In the genomic region with DNA sequence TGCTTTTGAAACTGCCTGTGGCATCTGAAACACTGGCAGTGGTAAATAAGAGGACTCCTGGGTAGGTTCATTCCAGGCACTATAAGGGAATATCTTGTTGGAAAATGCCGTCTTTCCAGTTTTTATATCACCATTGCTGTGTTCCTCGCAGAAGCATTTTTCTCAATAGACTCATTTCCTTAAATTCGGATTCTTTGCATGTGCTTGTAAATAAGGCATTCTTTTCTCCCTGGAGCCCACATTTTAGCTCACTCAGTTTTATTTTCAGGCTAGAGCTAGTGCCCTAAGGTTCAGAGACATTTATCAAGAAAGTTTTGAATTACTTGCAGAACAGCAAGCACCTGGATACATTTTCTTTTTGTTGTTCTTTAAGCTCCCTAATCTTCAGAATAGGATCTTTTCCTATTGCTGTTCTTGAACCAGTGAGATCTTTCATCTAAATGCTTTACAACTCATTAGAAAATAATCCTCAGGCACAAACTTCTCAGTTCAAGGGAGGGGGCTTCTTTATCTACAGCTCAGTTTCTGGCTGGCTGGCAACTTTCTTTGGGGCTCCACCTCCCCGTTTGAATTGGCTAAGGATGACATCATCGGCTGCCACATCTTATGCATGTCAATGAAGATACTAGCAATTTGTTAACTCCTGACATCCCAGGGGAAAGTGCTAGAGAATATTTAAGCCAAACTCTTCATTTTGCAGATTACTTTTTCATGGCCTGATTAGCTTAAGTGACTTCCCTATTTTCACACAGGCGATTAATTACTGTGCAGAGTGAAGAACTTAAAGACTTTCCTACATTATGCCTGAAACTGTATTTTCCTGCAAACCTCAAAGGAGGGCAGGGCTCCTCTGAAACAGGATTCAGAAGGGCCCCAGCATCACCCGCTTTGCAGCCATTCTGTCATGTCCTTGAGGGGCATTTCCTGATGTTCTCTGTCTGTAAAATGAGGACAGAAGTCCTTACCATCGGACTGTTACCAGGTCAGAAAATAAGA, we compare ENCODE assay signal across 10 cellular contexts.
A peak's percentile ranks its signal among the peaks of the same experiment; 100 is the strongest.
DNase-seq lines count a peak whose midpoint lies in the region; ATAC-seq and TF ChIP-seq lines count a peak whose summit lies in the region.
"Had no signal": no experiment of that assay in that cellular context is flagged by ENCODE, and none has a peak within 500 bp of the region (broad histone marks: within the 10 kb centered on the region; RNA-seq: fewer than 3 reads in every experiment).

No MANE protein-coding gene starts in this region.

- no peak overlapping the region for H3K4me3 ChIP-seq in DND-41 (ENCODE audit: low read depth in 1 of 2, low read length in 2 of 2)
- no peak overlapping the region for H3K4me3 ChIP-seq in neural cell (ENCODE audit: low read length)

- H3F3A ChIP-seq in neural cell (ENCODE audit: insufficient read depth, low read length, poor library complexity, severe bottlenecking): no peaks in the 10 kb centered on the region

- H3K27me3 ChIP-seq in DND-41 (ENCODE audit: insufficient read depth, low read length, poor library complexity): no peaks in the 10 kb centered on the region
- no peaks in the 10 kb centered on the region for H3K27me3 ChIP-seq in neural cell (ENCODE audit: insufficient read depth, low read depth, low read length)

- H3K9me2 ChIP-seq in neural cell (ENCODE audit: insufficient read depth, low read length): no peaks in the 10 kb centered on the region

- H3K27ac ChIP-seq in DND-41 (ENCODE audit: low read length) (no peak overlapping the region), neural cell (ENCODE audit: low read length) (peak overlapping the region; percentile 50)

- H3K4me2 ChIP-seq in DND-41 (ENCODE audit: insufficient read depth, low read length) (no peak overlapping the region), neural cell (ENCODE audit: low read length) (no peak overlapping the region)

- no peak for TF ChIP-seq CTCF in DND-41 (IDR thresholded peaks at IDR 0.05; ENCODE audit: borderline replicate concordance, extremely low read depth, low read length, poor library complexity, severe bottlenecking)
- TF ChIP-seq CTCF in neural cell (IDR thresholded peaks at IDR 0.05; ENCODE audit: poor library complexity, severe bottlenecking): no peak

- no peak overlapping the region for H3K9ac ChIP-seq in DND-41 (ENCODE audit: low read depth, low read length)
- H3K9ac ChIP-seq in neural cell (ENCODE audit: low read length): no peak overlapping the region

- ATAC-seq in DND-41 (ENCODE audit: insufficient read depth, low read depth) (peak; percentile 77), HG03354 (IDR thresholded peaks at IDR 0.05; ENCODE audit: poor library complexity, severe bottlenecking, unreplicated experiment) (no peak), HG03095 (IDR thresholded peaks at IDR 0.05; ENCODE audit: unreplicated experiment) (no peak)

- no peaks in the 10 kb centered on the region for H3K9me3 ChIP-seq in DND-41 (ENCODE audit: insufficient read depth, low read length, severe bottlenecking)
- H3K9me3 ChIP-seq in neural cell (ENCODE audit: low read length): no peaks in the 10 kb centered on the region

- H2AFZ ChIP-seq in DND-41 (ENCODE audit: low read depth, low read length) (no peak overlapping the region), neural cell (ENCODE audit: low read depth, low read length) (peak overlapping the region; percentile 22)

- TF ChIP-seq RAD21 in neural cell (conservative IDR thresholded peaks at IDR 0.05): no peak

- peak; percentile 26 for DNase-seq in DND-41
- DNase-seq in M059J (ENCODE audit: low read depth): peak; percentile 71
- peak; percentile 70 for DNase-seq in dedifferentiated amniotic fluid mesenchymal stem cell (ENCODE audit: extremely low spot score)
- DNase-seq in mucosa of gallbladder (ENCODE audit: low spot score): no peak
- no peak for DNase-seq in stimulated activated naive CD4-positive, alpha-beta T cell (lab: John Stamatoyannopoulos, UW)
- DNase-seq: activated gamma-delta T cell, natural killer cell had no signal

- H3K79me2 ChIP-seq in DND-41 (ENCODE audit: insufficient read depth, low read length): no peaks in the 10 kb centered on the region
- no peaks in the 10 kb centered on the region for H3K79me2 ChIP-seq in neural cell (replicated peaks; ENCODE audit: insufficient read depth, low read length)

- no peaks in the 10 kb centered on the region for H3K4me1 ChIP-seq in DND-41 (ENCODE audit: insufficient read depth, low read length)

- H3K36me3 ChIP-seq in DND-41 (ENCODE audit: insufficient read depth, low read length) (no peaks in the 10 kb centered on the region), neural cell (ENCODE audit: insufficient read depth, low read length) (no peaks in the 10 kb centered on the region)

- no peak for TF ChIP-seq EP300 in neural cell (conservative IDR thresholded peaks at IDR 0.05; ENCODE audit: poor library complexity, severe bottlenecking)

- H4K20me1 ChIP-seq in DND-41 (ENCODE audit: insufficient read depth, low read length) (no peaks in the 10 kb centered on the region), neural cell (ENCODE audit: insufficient read depth) (no peaks in the 10 kb centered on the region)

TF ChIP-seq in neural cell, 6 proteins besides CTCF, POLR2A, EP300 and RAD21:
- TF ChIP-seq TAF1 (IDR thresholded peaks at IDR 0.05; ENCODE audit: low read depth) (no peak), MXI1 (conservative IDR thresholded peaks at IDR 0.05; ENCODE audit: poor library complexity, severe bottlenecking) (no peak), EZH2 (IDR thresholded peaks at IDR 0.05; ENCODE audit: borderline replicate concordance, insufficient read depth, low read length, poor library complexity, severe bottlenecking) (no peak), POLR2AphosphoS5 (IDR thresholded peaks at IDR 0.05) (no peak), SMC3 (conservative IDR thresholded peaks at IDR 0.05; ENCODE audit: poor library complexity) (no peak)
- TF ChIP-seq, protein P1, sequence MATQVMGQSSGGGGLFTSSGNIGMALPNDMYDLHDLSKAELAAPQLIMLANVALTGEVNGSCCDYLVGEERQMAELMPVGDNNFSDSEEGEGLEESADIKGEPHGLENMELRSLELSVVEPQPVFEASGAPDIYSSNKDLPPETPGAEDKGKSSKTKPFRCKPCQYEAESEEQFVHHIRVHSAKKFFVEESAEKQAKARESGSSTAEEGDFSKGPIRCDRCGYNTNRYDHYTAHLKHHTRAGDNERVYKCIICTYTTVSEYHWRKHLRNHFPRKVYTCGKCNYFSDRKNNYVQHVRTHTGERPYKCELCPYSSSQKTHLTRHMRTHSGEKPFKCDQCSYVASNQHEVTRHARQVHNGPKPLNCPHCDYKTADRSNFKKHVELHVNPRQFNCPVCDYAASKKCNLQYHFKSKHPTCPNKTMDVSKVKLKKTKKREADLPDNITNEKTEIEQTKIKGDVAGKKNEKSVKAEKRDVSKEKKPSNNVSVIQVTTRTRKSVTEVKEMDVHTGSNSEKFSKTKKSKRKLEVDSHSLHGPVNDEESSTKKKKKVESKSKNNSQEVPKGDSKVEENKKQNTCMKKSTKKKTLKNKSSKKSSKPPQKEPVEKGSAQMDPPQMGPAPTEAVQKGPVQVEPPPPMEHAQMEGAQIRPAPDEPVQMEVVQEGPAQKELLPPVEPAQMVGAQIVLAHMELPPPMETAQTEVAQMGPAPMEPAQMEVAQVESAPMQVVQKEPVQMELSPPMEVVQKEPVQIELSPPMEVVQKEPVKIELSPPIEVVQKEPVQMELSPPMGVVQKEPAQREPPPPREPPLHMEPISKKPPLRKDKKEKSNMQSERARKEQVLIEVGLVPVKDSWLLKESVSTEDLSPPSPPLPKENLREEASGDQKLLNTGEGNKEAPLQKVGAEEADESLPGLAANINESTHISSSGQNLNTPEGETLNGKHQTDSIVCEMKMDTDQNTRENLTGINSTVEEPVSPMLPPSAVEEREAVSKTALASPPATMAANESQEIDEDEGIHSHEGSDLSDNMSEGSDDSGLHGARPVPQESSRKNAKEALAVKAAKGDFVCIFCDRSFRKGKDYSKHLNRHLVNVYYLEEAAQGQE (IDR thresholded peaks at IDR 0.05; ENCODE audit: borderline replicate concordance): no peak

Comparison
In these comparisons a context has a peak if more than half of its experiments do, and no peak if none do; other contexts are left out.
1. DNase-seq: peak in DND-41 (single experiment), M059J (single experiment) and dedifferentiated amniotic fluid mesenchymal stem cell (single experiment); none in mucosa of gallbladder (single experiment) and stimulated activated naive CD4-positive, alpha-beta T cell (0 of 6).